In genomic region chr10:14774214-14774580, GRCh38 we compare ENCODE assay signal across 16 cellular contexts. TPM values are rescaled to one million over a fixed set of nuclear protein-coding genes. Genes with fewer than 3 reads are reported as not detected.
DNase-seq lines count a peak whose midpoint lies in the region; ATAC-seq, FAIRE-seq and TF ChIP-seq lines count a peak whose summit lies in the region.
"Had no signal": no experiment of that assay in that cellular context is flagged by ENCODE, and none has a peak within 500 bp of the region (broad histone marks: within the 10 kb centered on the region; RNA-seq: fewer than 3 reads in every experiment).

No MANE protein-coding gene starts in this region.

- no peak for FAIRE-seq in H1 (lab: Jason Lieb, UNC)
- FAIRE-seq: D721Med, G401.6, GM12891, GM19239, H54, HepG2 had no signal

- no peak overlapping the region for H2BK15ac ChIP-seq in H1 (ENCODE audit: low read length)

- no peak overlapping the region for H2BK120ac ChIP-seq in H1 (replicated peaks; ENCODE audit: low read depth, low read length)

- no peaks in the 10 kb centered on the region for H3K79me1 ChIP-seq in H1 (ENCODE audit: low read depth, low read length)

- H3K36me3 ChIP-seq in H1 (ENCODE audit: control insufficient read depth in 2 of 4, insufficient read depth in 4 of 4, low read length in 3 of 4), result no peaks in the 10 kb centered on the region

- no peak overlapping the region for H3K4me3 ChIP-seq in H1 (ENCODE audit: extremely low read depth in 1 of 4, insufficient read depth in 2 of 4, low read depth in 3 of 4, low read length in 4 of 4)

- no peak overlapping the region for H4K91ac ChIP-seq in H1 (replicated peaks; ENCODE audit: insufficient read length, low read length)

- peak overlapping the region; percentile 65; the same call in 1 of the 2 replicates for H4K8ac ChIP-seq in H1 (ENCODE audit: extremely low read depth, insufficient read depth, low read length)

- H3K27me3 ChIP-seq in H1 (replicated peaks in 1 of 4; ENCODE audit: control insufficient read depth in 3 of 4, extremely low read depth in 1 of 4, insufficient read depth in 3 of 4, low read length in 3 of 4), result no peaks in the 10 kb centered on the region

- H3K56ac ChIP-seq in H1 (replicated peaks; ENCODE audit: insufficient read length, low read depth, low read length), result no peak overlapping the region

- no peak overlapping the region for H3K27ac ChIP-seq in H1 (ENCODE audit: low read depth, low read length)
- H3K27ac ChIP-seq: C4-2B had no signal

- no peak overlapping the region for H3K23ac ChIP-seq in H1 (ENCODE audit: insufficient read length)

- TF ChIP-seq EP300 in H1 (IDR thresholded peaks at IDR 0.05; ENCODE audit: borderline replicate concordance in 1 of 2, low read depth in 2 of 2, low read length in 2 of 2), result no peak

- no peak for TF ChIP-seq POLR2A in H1 (IDR thresholded peaks at IDR 0.05; ENCODE audit: control extremely low read depth in 1 of 2, low read depth in 2 of 2, low read length in 2 of 2)

- ATAC-seq in HG02642 (IDR thresholded peaks at IDR 0.05; ENCODE audit: poor library complexity, unreplicated experiment), result no peak
- ATAC-seq: HepG2 had no signal

- no peak overlapping the region for H3K4ac ChIP-seq in H1 (replicated peaks; ENCODE audit: insufficient read length, low read depth, low read length)

- no peak overlapping the region for H4K5ac ChIP-seq in H1 (ENCODE audit: insufficient read length, low read depth, low read length)

- H3K23me2 ChIP-seq in H1 (ENCODE audit: low read depth, low read length), result no peaks in the 10 kb centered on the region

- no peak overlapping the region for H3K14ac ChIP-seq in H1 (ENCODE audit: insufficient read length)

- CTCF ChIA-PET in H1 (lab: Charles Lee; ENCODE audit: partially characterized antibody), result interaction anchor here (1.6 kb wide), 1 partner anchor 49 kb away, joined by 4 read pairs; no protein-coding TSS in a partner anchor

- H3K79me2 ChIP-seq in H1 (ENCODE audit: control insufficient read depth in 1 of 2, insufficient read depth in 2 of 2, low read length in 2 of 2), result no peaks in the 10 kb centered on the region

- no peak overlapping the region for H2BK5ac ChIP-seq in H1 (ENCODE audit: low read depth, low read length)

- H3K9ac ChIP-seq in H1 (replicated peaks in 1 of 4; ENCODE audit: extremely low read depth in 1 of 4, low read depth in 3 of 4, low read length in 3 of 4), result no peak overlapping the region

- H3K18ac ChIP-seq in H1 (ENCODE audit: extremely low read depth, low read length), result no peak overlapping the region

- H2AFZ ChIP-seq in H1 (ENCODE audit: low read length), result peak overlapping the region; percentile 76; the same call in 1 of the 2 replicates

- no peak for TF ChIP-seq RAD21 in H1 (IDR thresholded peaks at IDR 0.05 in 1 of 2, conservative IDR thresholded peaks at IDR 0.05 in 1 of 2; ENCODE audit: low read depth in 2 of 2, low read length in 2 of 2)

- DNase-seq in NCI-H69 (lab: John Stamatoyannopoulos, UW) (peak; percentile 59), H1 (ENCODE audit: low read depth in 1 of 2, low spot score in 2 of 2) (no peak), kidney tubule cell (ENCODE audit: low spot score) (peak; percentile 42), Ammon's horn (ENCODE audit: low spot score) (no peak), HPDE6-E6E7 (ENCODE audit: extremely low spot score) (no peak)
- DNase-seq: Caco-2; CD4-positive, alpha-beta T cell; HCEC 1CT had no signal

- no peak overlapping the region for H2BK12ac ChIP-seq in H1 (ENCODE audit: low read depth, low read length)

- H3K4me2 ChIP-seq in H1 (ENCODE audit: insufficient read depth in 1 of 2, low read depth in 2 of 2, low read length in 2 of 2), result no peak overlapping the region

- H3K4me1 ChIP-seq in H1 (replicated peaks in 1 of 4; ENCODE audit: control insufficient read depth in 3 of 4, insufficient read depth in 4 of 4, low read length in 3 of 4), result no peaks in the 10 kb centered on the region

- H3K9me3 ChIP-seq in H1 (ENCODE audit: insufficient read depth in 2 of 2, low read depth in 1 of 2, low read length in 1 of 2), result no peaks in the 10 kb centered on the region
- H3K9me3 ChIP-seq: Caco-2 had no signal

- WGBS in H1 (ENCODE audit: extremely low coverage in 1 of 2, insufficient coverage in 1 of 2, insufficient read length in 1 of 2, insufficient replicate concordance in 2 of 2, low coverage in 1 of 2, low lambda C conversion rate in 2 of 2, missing lambda C conversion rate in 1 of 2), 2 experiments, result 97% methylated on average over 22 of the region's 22 CpGs; no CpG with 5 or more reads in 1 of the 2 experiments

- POLR2A ChIA-PET in H1 (lab: Charles Lee; ENCODE audit: partially characterized antibody), result no interaction called here

- H2BK20ac ChIP-seq in H1 (ENCODE audit: low read length), result no peak overlapping the region

- H4K20me1 ChIP-seq in H1 (replicated peaks in 1 of 2; ENCODE audit: control insufficient read depth in 1 of 2, insufficient read depth in 2 of 2, low read length in 2 of 2), result no peaks in the 10 kb centered on the region

- H2AK5ac ChIP-seq in H1 (ENCODE audit: low read depth, low read length), result no peak overlapping the region

- TF ChIP-seq CTCF in H1 (IDR thresholded peaks at IDR 0.05; ENCODE audit: control extremely low read depth in 1 of 3, insufficient read depth in 1 of 3, low read depth in 1 of 3, low read length in 3 of 3), result no peak

TF ChIP-seq in H1, 55 proteins besides CTCF, POLR2A, EP300 and RAD21:
- TF ChIP-seq CHD2 (IDR thresholded peaks at IDR 0.05; ENCODE audit: low read length) (no peak), CREB1 (IDR thresholded peaks at IDR 0.05) (no peak), ATF2 (IDR thresholded peaks at IDR 0.05; ENCODE audit: low read length) (no peak), EGR1 (IDR thresholded peaks at IDR 0.05; ENCODE audit: borderline replicate concordance, low read depth, low read length) (no peak)

RNA-seq across cellular contexts. Expression of gene FAM107B, which starts 0.5 kb away (rescaled TPM):
- 26.2 and 28.1 TPM in 2 replicates for total RNA-seq in H1 (2021; fragmentation: NEBNext Ultra II Directional; extraction: Animal tissue kit (Norgen Biotek cat#: 25700))
- 4.7 and 7.5 TPM in 2 replicates for polyA plus RNA-seq in H1 (2011; rRNA removed)
- polyA plus RNA-seq in H1 (2011; cell fraction: cytosol; rRNA removed), result 8.6 TPM
- polyA plus RNA-seq in H1 (2011; cell fraction: nucleus; rRNA removed), result 4.7 TPM
- polyA plus RNA-seq in H1 (2012, experiment 1 of 2), result 10.9 to 16.0 TPM (median 12.6 TPM) in 4 replicates
- polyA plus RNA-seq in H1 (2012, experiment 2 of 2), result 6.5 TPM
- 19.4 TPM for polyA plus RNA-seq in H1 (2013, experiment 1 of 2)
- polyA plus RNA-seq in H1 (2013, experiment 2 of 2), result 19.4 TPM
- 4.1 TPM in 2 replicates for polyA minus RNA-seq in H1 (2011; rRNA and poly(A)+ RNA removed)
- polyA minus RNA-seq in H1 (2011; cell fraction: cytosol; rRNA and poly(A)+ RNA removed), result 5.7 TPM
- polyA minus RNA-seq in H1 (2011; cell fraction: nucleus; rRNA and poly(A)+ RNA removed), result 10.4 TPM

Comparison
In these comparisons a context has a peak if more than half of its experiments do, and no peak if none do; other contexts are left out.
1. DNase-seq: peak in NCI-H69 (single experiment) and kidney tubule cell (single experiment); none in H1 (0 of 2), Ammon's horn (single experiment) and HPDE6-E6E7 (single experiment).